ENCODE assay signal across 9 cellular contexts in the genomic region with DNA sequence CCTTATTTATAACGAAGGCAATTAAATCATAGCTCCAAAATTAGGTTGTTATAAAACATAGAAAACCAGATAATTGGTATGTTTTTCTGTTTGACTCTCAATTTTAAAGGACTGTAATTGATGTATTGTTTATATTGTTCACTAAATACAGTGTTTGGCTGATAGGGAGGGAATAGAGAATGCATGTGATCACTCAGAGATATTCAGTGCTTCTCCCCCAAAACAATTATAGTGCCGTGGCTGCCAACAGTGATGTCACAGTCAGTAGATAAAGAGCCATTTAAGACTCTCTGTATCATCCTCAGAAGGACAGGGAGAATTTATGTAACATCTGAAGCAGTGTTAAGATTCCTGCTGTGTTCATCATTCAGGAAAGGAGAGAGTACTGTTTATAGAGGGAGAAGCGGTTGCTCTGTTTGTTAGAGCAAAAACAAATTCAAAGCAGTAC.
A peak's percentile ranks its signal among the peaks of the same experiment; 100 is the strongest.
DNase-seq lines count a peak whose midpoint lies in the region; ATAC-seq and TF ChIP-seq lines count a peak whose summit lies in the region.
"Had no signal": no experiment of that assay in that cellular context is flagged by ENCODE, and none has a peak within 500 bp of the region (broad histone marks: within the 10 kb centered on the region; RNA-seq: fewer than 3 reads in every experiment).

No MANE protein-coding gene starts in this region.

- H3K4me3 ChIP-seq in right cardiac atrium (ENCODE audit: low read length) = no peak overlapping the region
- H3K4me3 ChIP-seq in tibial nerve = peak overlapping the region in 1 of 4 donors; percentile 2

- WGBS in right cardiac atrium = 49% methylated on average over 3 of the region's 3 CpGs
- 35 to 37% methylated on average over 3 of the region's 3 CpGs for WGBS in tibial nerve, 2 donors

- no peak for TF ChIP-seq EP300 in tibial nerve (IDR thresholded peaks at IDR 0.05)

- H3K4me1 Mint-ChIP-seq in activated CD4-positive, alpha-beta memory T cell treated with anti-CD3 and anti-CD28 coated beads for 36 hours (ENCODE audit: low read depth) = peaks cover 52% of the 10 kb centered on the region
- H3K4me1 Mint-ChIP-seq in activated CD4-positive, alpha-beta memory T cell treated with anti-CD3 and anti-CD28 coated beads, Interleukin-2, amount 10 ng/mL, durations not matched to agents 7 days and 5 days = peaks cover 27% of the 10 kb centered on the region
- H3K4me1 Mint-ChIP-seq in activated T-helper 17 cell treated with anti-CD3 and anti-CD28 coated beads, Interleukin-2, amount 50 U/mL, for 72 hours = peaks cover 24% of the 10 kb centered on the region

- no peaks in the 10 kb centered on the region for H3K9me3 Mint-ChIP-seq in activated CD4-positive, alpha-beta memory T cell treated with anti-CD3 and anti-CD28 coated beads for 36 hours
- H3K9me3 Mint-ChIP-seq in activated CD4-positive, alpha-beta memory T cell treated with anti-CD3 and anti-CD28 coated beads, Interleukin-2, amount 10 ng/mL, durations not matched to agents 7 days and 5 days = no peaks in the 10 kb centered on the region
- no peaks in the 10 kb centered on the region for H3K9me3 Mint-ChIP-seq in activated T-helper 17 cell treated with anti-CD3 and anti-CD28 coated beads, Interleukin-2, amount 50 U/mL, for 72 hours

- no peaks in the 10 kb centered on the region for H3K9me3 ChIP-seq in right cardiac atrium (ENCODE audit: control insufficient read depth, low read length)
- no peaks in the 10 kb centered on the region for H3K9me3 ChIP-seq in tibial nerve

- no peak for DNase-seq in activated CD4-positive, alpha-beta memory T cell treated with anti-CD3 and anti-CD28 coated beads for 36 hours
- DNase-seq in activated CD4-positive, alpha-beta memory T cell treated with anti-CD3 and anti-CD28 coated beads, Interleukin-2, amount 10 ng/mL, durations not matched to agents 7 days and 5 days = no peak
- DNase-seq in right cardiac atrium = peak in 2 of 3 donors; percentile 22 to 67
- DNase-seq in tibial nerve (ENCODE audit: low spot score in 2 of 2) = peak in 1 of 2 donors; percentile 27
- DNase-seq in SHP77 treated with DMSO at 0.1 percent for 48 hours (lab: John Stamatoyannopoulos, UW) = no peak
- DNase-seq in NCI-H128 (lab: John Stamatoyannopoulos, UW; ENCODE audit: unreplicated experiment) = no peak
- DNase-seq in RWPE1 (ENCODE audit: low spot score) = no peak

- CTCF ChIA-PET in activated CD4-positive, alpha-beta memory T cell treated with anti-CD3 and anti-CD28 coated beads for 36 hours (lab: Charles Lee) = interaction anchor here (2.6 kb wide), 1 partner anchor 70 kb away, joined by 12 read pairs; a partner anchor contains a TSS
- CTCF ChIA-PET in activated CD4-positive, alpha-beta memory T cell treated with anti-CD3 and anti-CD28 coated beads, Interleukin-2, amount 10 ng/mL, durations not matched to agents 7 days and 5 days (lab: Charles Lee) = no interaction called here
- CTCF ChIA-PET in RWPE1 (lab: Yijun Ruan, JAX) = no interaction called here

- intact Hi-C loops in activated CD4-positive, alpha-beta memory T cell treated with anti-CD3 and anti-CD28 coated beads for 36 hours (cut with micrococcal nuclease) = loop anchor here (1.0 to 10.0 kb wide), 6 partner anchors 14 to 590 kb away; a partner anchor contains a TSS
- intact Hi-C loops in right cardiac atrium (cut with DNase I) = no loop called here

- H3K4me1 ChIP-seq in right cardiac atrium (ENCODE audit: control insufficient read depth, insufficient read depth, low read length) (peaks cover 6% of the 10 kb centered on the region), tibial nerve (peaks cover 0 to 57% (median 5%) of the 10 kb centered on the region in 4 donors)

- no peaks in the 10 kb centered on the region for H3K36me3 ChIP-seq in tibial nerve

- TF ChIP-seq CTCF in tibial nerve (IDR thresholded peaks at IDR 0.05) (no peak), RWPE1 (conservative IDR thresholded peaks at IDR 0.05; ENCODE audit: low read depth) (no peak)

- TF ChIP-seq POLR2A in tibial nerve (IDR thresholded peaks at IDR 0.05) = no peak

- peak; percentile 42 for ATAC-seq in activated T-helper 17 cell treated with anti-CD3 and anti-CD28 coated beads, Interleukin-2, amount 50 U/mL, for 72 hours (replicated peaks)
- peak; percentile 33 to 64 for ATAC-seq in right cardiac atrium

- H3K27ac ChIP-seq in right cardiac atrium (ENCODE audit: low read length) (no peak overlapping the region), tibial nerve (peak overlapping the region in 3 of 4 donors; percentile 4 to 66 (median 29)), RWPE1 (no peak overlapping the region)
- H3K27ac ChIP-seq: epithelial cell of prostate had no signal

- peak overlapping the region; percentile 73 for H3K27ac Mint-ChIP-seq in activated CD4-positive, alpha-beta memory T cell treated with anti-CD3 and anti-CD28 coated beads for 36 hours
- no peak overlapping the region for H3K27ac Mint-ChIP-seq in activated CD4-positive, alpha-beta memory T cell treated with anti-CD3 and anti-CD28 coated beads, Interleukin-2, amount 10 ng/mL, durations not matched to agents 7 days and 5 days
- peak overlapping the region; percentile 63 for H3K27ac Mint-ChIP-seq in activated T-helper 17 cell treated with anti-CD3 and anti-CD28 coated beads, Interleukin-2, amount 50 U/mL, for 72 hours

- H3K4me3 Mint-ChIP-seq in activated CD4-positive, alpha-beta memory T cell treated with anti-CD3 and anti-CD28 coated beads for 36 hours = no peak overlapping the region
- no peak overlapping the region for H3K4me3 Mint-ChIP-seq in activated CD4-positive, alpha-beta memory T cell treated with anti-CD3 and anti-CD28 coated beads, Interleukin-2, amount 10 ng/mL, durations not matched to agents 7 days and 5 days
- H3K4me3 Mint-ChIP-seq in activated T-helper 17 cell treated with anti-CD3 and anti-CD28 coated beads, Interleukin-2, amount 50 U/mL, for 72 hours = peak overlapping the region; percentile 54

- H3K27me3 Mint-ChIP-seq in activated CD4-positive, alpha-beta memory T cell treated with anti-CD3 and anti-CD28 coated beads for 36 hours = peaks cover 3% of the 10 kb centered on the region
- peaks cover 2% of the 10 kb centered on the region for H3K27me3 Mint-ChIP-seq in activated CD4-positive, alpha-beta memory T cell treated with anti-CD3 and anti-CD28 coated beads, Interleukin-2, amount 10 ng/mL, durations not matched to agents 7 days and 5 days
- H3K27me3 Mint-ChIP-seq in activated T-helper 17 cell treated with anti-CD3 and anti-CD28 coated beads, Interleukin-2, amount 50 U/mL, for 72 hours = no peaks in the 10 kb centered on the region

- POLR2A ChIA-PET in activated CD4-positive, alpha-beta memory T cell treated with anti-CD3 and anti-CD28 coated beads for 36 hours (lab: Charles Lee) = interaction anchor here (1.3 kb wide), 1 partner anchor 18 kb away, joined by 3 read pairs; no protein-coding TSS in a partner anchor
- POLR2A ChIA-PET in activated CD4-positive, alpha-beta memory T cell treated with anti-CD3 and anti-CD28 coated beads, Interleukin-2, amount 10 ng/mL, durations not matched to agents 7 days and 5 days (lab: Charles Lee) = no interaction called here
- POLR2A ChIA-PET in RWPE1 (lab: Yijun Ruan, JAX; ENCODE audit: low non-redundant PET) = no interaction called here

- no peaks in the 10 kb centered on the region for H3K36me3 Mint-ChIP-seq in activated CD4-positive, alpha-beta memory T cell treated with anti-CD3 and anti-CD28 coated beads for 36 hours
- H3K36me3 Mint-ChIP-seq in activated CD4-positive, alpha-beta memory T cell treated with anti-CD3 and anti-CD28 coated beads, Interleukin-2, amount 10 ng/mL, durations not matched to agents 7 days and 5 days (ENCODE audit: low read depth) = no peaks in the 10 kb centered on the region
- H3K36me3 Mint-ChIP-seq in activated T-helper 17 cell treated with anti-CD3 and anti-CD28 coated beads, Interleukin-2, amount 50 U/mL, for 72 hours (ENCODE audit: low read depth) = no peaks in the 10 kb centered on the region

- H3K27me3 ChIP-seq in right cardiac atrium (ENCODE audit: control insufficient read depth, insufficient read depth) = no peaks in the 10 kb centered on the region
- H3K27me3 ChIP-seq in tibial nerve = no peaks in the 10 kb centered on the region

Comparison
In these comparisons a context has a peak if more than half of its experiments do, and no peak if none do; other contexts are left out.
1. DNase-seq: peak in right cardiac atrium (2 of 3); none in activated CD4-positive, alpha-beta memory T cell treated with anti-CD3 and anti-CD28 coated beads for 36 hours (single experiment), activated CD4-positive, alpha-beta memory T cell treated with anti-CD3 and anti-CD28 coated beads, Interleukin-2, amount 10 ng/mL, durations not matched to agents 7 days and 5 days (single experiment), SHP77 treated with DMSO at 0.1 percent for 48 hours (single experiment), NCI-H128 (single experiment) and RWPE1 (single experiment).
2. H3K27ac ChIP-seq: peak in tibial nerve (3 of 4); none in right cardiac atrium (single experiment) and RWPE1 (single experiment).